14 cellular contexts compared by ENCODE assay signal in genomic region chr7:150629347-150629746, GRCh38. TPM values are rescaled to one million over a fixed set of nuclear protein-coding genes. Genes with fewer than 3 reads are reported as not detected.
A peak's percentile ranks its signal among the peaks of the same experiment; 100 is the strongest.
DNase-seq lines count a peak whose midpoint lies in the region; ATAC-seq and TF ChIP-seq lines count a peak whose summit lies in the region.
"Had no signal": no experiment of that assay in that cellular context is flagged by ENCODE, and none has a peak within 500 bp of the region (broad histone marks: within the 10 kb centered on the region; RNA-seq: fewer than 3 reads in every experiment).

No MANE protein-coding gene starts in this region.

- H3K4me1 ChIP-seq in spleen = peaks cover 11 to 87% (median 64%) of the 10 kb centered on the region in 6 donors

- no peak for DNase-seq in activated naive CD8-positive, alpha-beta T cell treated with anti-CD3 and anti-CD28 coated beads for 36 hours
- peak; percentile 69 for DNase-seq in left ventricle myocardium superior
- no peak for DNase-seq in spleen
- no peak for DNase-seq in stimulated activated CD4-positive, alpha-beta T cell treated with anti-CD3 and anti-CD28 coated beads, Interleukin-2, amount 100 ng/mL, for 24 hours
- DNase-seq in NCI-H187 (lab: John Stamatoyannopoulos, UW) = no peak
- DNase-seq: activated T-cell treated with anti-CD3 and anti-CD28 coated beads, Interleukin-2, amount 50 U/mL, for 24 hours; mesendoderm; NCI-H2081; small intestine; substantia nigra had no signal

- TF ChIP-seq POLR2A in GM18505 (IDR thresholded peaks at IDR 0.05; ENCODE audit: borderline replicate concordance, extremely low read depth, insufficient read depth, insufficient read length) = peak; percentile 9
- peak in 1 of 3 donors; percentile 68 for TF ChIP-seq POLR2A in spleen (IDR thresholded peaks at IDR 0.05)

- WGBS in spleen, 5 donors = 71 to 81% (median 76%) methylated on average over 9 of the region's 9 CpGs

- no peak for ATAC-seq in GM18505 (IDR thresholded peaks at IDR 0.05; ENCODE audit: unreplicated experiment)
- peak; percentile 93 for ATAC-seq in left ventricle myocardium superior
- no peak for ATAC-seq in HG03025 (IDR thresholded peaks at IDR 0.05; ENCODE audit: low FRiP score, unreplicated experiment)
- ATAC-seq: Panc1 had no signal

- H3K4me3 ChIP-seq in spleen = peak overlapping the region in 2 of 8 donors; percentile 64 to 79

- H3K4me1 Mint-ChIP-seq in activated naive CD8-positive, alpha-beta T cell treated with anti-CD3 and anti-CD28 coated beads for 36 hours = peaks cover 53% of the 10 kb centered on the region

- no peaks in the 10 kb centered on the region for H3K27me3 ChIP-seq in spleen (replicated peaks in 1 of 7)
- H3K27me3 ChIP-seq: BLaER1 treated with 17β-estradiol and CSF1 and Interleukin-3, amounts not matched to agents 10 nM and 100 nM had no signal

- TF ChIP-seq CTCF in spleen (IDR thresholded peaks at IDR 0.05 in 8 of 11, conservative IDR thresholded peaks at IDR 0.05 in 3 of 11) = no peak

- no peak overlapping the region for H3K4me3 Mint-ChIP-seq in activated naive CD8-positive, alpha-beta T cell treated with anti-CD3 and anti-CD28 coated beads for 36 hours

- peaks cover 0 to 8% (median 0%) of the 10 kb centered on the region in 8 donors for H3K9me3 ChIP-seq in spleen

- intact Hi-C loops in left ventricle myocardium superior (cut with micrococcal nuclease) = no loop called here
- intact Hi-C loops in spleen (cut with DNase I; ENCODE audit: low total_unique reads) = no loop called here

- H3K36me3 Mint-ChIP-seq in activated naive CD8-positive, alpha-beta T cell treated with anti-CD3 and anti-CD28 coated beads for 36 hours = peaks cover 78% of the 10 kb centered on the region

- peaks cover 0 to 48% (median 26%) of the 10 kb centered on the region in 6 donors for H3K36me3 ChIP-seq in spleen

- H3K27me3 Mint-ChIP-seq in activated naive CD8-positive, alpha-beta T cell treated with anti-CD3 and anti-CD28 coated beads for 36 hours = no peaks in the 10 kb centered on the region
- H3K27me3 Mint-ChIP-seq: activated T-cell treated with anti-CD3 and anti-CD28 coated beads, Interleukin-2, amount 50 U/mL, for 24 hours had no signal

- peaks cover 19% of the 10 kb centered on the region for H3K9me3 Mint-ChIP-seq in activated naive CD8-positive, alpha-beta T cell treated with anti-CD3 and anti-CD28 coated beads for 36 hours

- H3K27ac Mint-ChIP-seq in activated naive CD8-positive, alpha-beta T cell treated with anti-CD3 and anti-CD28 coated beads for 36 hours = peak overlapping the region; percentile 91

- H3K27ac ChIP-seq in spleen = peak overlapping the region; percentile 24 to 91 (median 82)
- H3K27ac ChIP-seq: BLaER1 treated with 17β-estradiol and CSF1 and Interleukin-3, amounts not matched to agents 10 nM and 100 nM had no signal

RNA-seq across cellular contexts. Expression of gene GIMAP6, which starts 2.8 kb away (rescaled TPM):
- total RNA-seq in activated naive CD8-positive, alpha-beta T cell treated with anti-CD3 and anti-CD28 coated beads for 36 hours = 10 to 100 TPM; 34.2 to 34.8 TPM
- total RNA-seq in left ventricle myocardium superior = 31.5 TPM
- total RNA-seq in spleen = 100 to 1,000 TPM in 5 of 7 donors, 10 to 100 TPM in 2; 75.5 to 181 (median 135) TPM
- 10 to 100 TPM; 18.2 to 58.6 (median 27.7) TPM for polyA plus RNA-seq in spleen

RNA-seq across cellular contexts. Expression of gene GIMAP2, which starts 56.2 kb away (rescaled TPM):
- 10 to 100 TPM; 40.7 to 41.2 TPM for total RNA-seq in activated naive CD8-positive, alpha-beta T cell treated with anti-CD3 and anti-CD28 coated beads for 36 hours
- total RNA-seq in left ventricle myocardium superior (6.9 TPM), spleen (100 to 1,000 TPM in 1 of 7 donors, 10 to 100 TPM in 6; 48.6 to 126 (median 85.4) TPM)
- 10 to 100 TPM; 33.9 to 48.5 (median 47.5) TPM for polyA plus RNA-seq in spleen
